7 cellular contexts compared by ENCODE assay signal in genomic region chr19:38386968-38387549, GRCh38. TPM values are rescaled to one million over a fixed set of nuclear protein-coding genes. Genes with fewer than 3 reads are reported as not detected.
DNase-seq lines count a peak whose midpoint lies in the region; ATAC-seq and TF ChIP-seq lines count a peak whose summit lies in the region.
"Had no signal": no experiment of that assay in that cellular context is flagged by ENCODE, and none has a peak within 500 bp of the region (broad histone marks: within the 10 kb centered on the region; RNA-seq: fewer than 3 reads in every experiment).

No MANE protein-coding gene starts in this region.

- H3K27ac ChIP-seq in ascending aorta = peak overlapping the region; percentile 91 to 97

- peaks cover 6 to 20% of the 10 kb centered on the region in 2 donors for H3K4me1 ChIP-seq in ascending aorta

- H3K27me3 ChIP-seq in H7 (ENCODE audit: control insufficient read depth, insufficient read depth, low read length) (peaks cover 20% of the 10 kb centered on the region), ascending aorta (no peaks in the 10 kb centered on the region)

- H3K9me3 ChIP-seq in ascending aorta = no peaks in the 10 kb centered on the region

- no peak for ATAC-seq in natural killer cell
- ATAC-seq in GM18868 (IDR thresholded peaks at IDR 0.05; ENCODE audit: unreplicated experiment) = no peak

- H3K4me3 ChIP-seq in H7 (ENCODE audit: insufficient read depth, low read depth, low read length) (peak overlapping the region; percentile 59), ascending aorta (peak overlapping the region; percentile 58 to 94)

- TF ChIP-seq CTCF in ascending aorta (IDR thresholded peaks at IDR 0.05) (no peak), natural killer cell (IDR thresholded peaks at IDR 0.05) (no peak)

- H3K36me3 Mint-ChIP-seq in natural killer cell = peaks cover 11% of the 10 kb centered on the region

- H3K4me3 Mint-ChIP-seq in natural killer cell = peak overlapping the region; percentile 94

- H3K36me3 ChIP-seq in H7 (replicated peaks; ENCODE audit: control insufficient read depth, insufficient read depth, low read length) = peaks cover 8% of the 10 kb centered on the region
- peaks cover 26 to 29% of the 10 kb centered on the region in 2 donors for H3K36me3 ChIP-seq in ascending aorta

- peaks cover 13 to 20% of the 10 kb centered on the region in 2 donors for H3K27me3 Mint-ChIP-seq in natural killer cell (ENCODE audit: low read depth in 2 of 2)

- intact Hi-C loops in ascending aorta (cut with DNase I) = loop anchor here (1.0 to 10.0 kb wide), 8 partner anchors 13 to 955 kb away; partner anchors contain the start of genes CATSPERG, EIF3K, MAP4K1 and PSMD8
- intact Hi-C loops in natural killer cell (cut with micrococcal nuclease) = no loop called here

- H3K4me1 Mint-ChIP-seq in natural killer cell = peaks cover 12 to 19% of the 10 kb centered on the region in 2 donors

- no peaks in the 10 kb centered on the region for H3K9me3 Mint-ChIP-seq in natural killer cell

- H3K27ac Mint-ChIP-seq in natural killer cell = peak overlapping the region; percentile 72 to 90

- no peak for DNase-seq in H7
- DNase-seq in ascending aorta (ENCODE audit: low spot score in 2 of 2) = no peak
- no peak for DNase-seq in natural killer cell
- DNase-seq in GM19240 (ENCODE audit: insufficient read length, low spot score) = no peak
- no peak for DNase-seq in mucosa of gallbladder (ENCODE audit: low spot score)

RNA-seq across cellular contexts. Expression of gene GGN, which starts 0.8 kb away (rescaled TPM):
- total RNA-seq in H7 (2014; rRNA removed; shearing (Covaris generic)) = 0.11 and 0.21 TPM in 2 replicates
- total RNA-seq in ascending aorta (46.9 TPM), natural killer cell (not detected), mucosa of gallbladder (1.8 TPM)
- total RNA-seq: SK-MEL-5 had no signal

RNA-seq across cellular contexts. Expression of gene SPRED3, which starts 1.4 kb away (rescaled TPM):
- total RNA-seq in H7 (2014; rRNA removed; shearing (Covaris generic)) = 1.6 and 4.2 TPM in 2 replicates
- 18.3 TPM for total RNA-seq in ascending aorta
- 1 to 10 TPM; 1.1 to 4.2 (median 1.3) TPM for total RNA-seq in natural killer cell
- total RNA-seq in mucosa of gallbladder = 3.4 TPM

RNA-seq across cellular contexts. Expression of gene PSMD8, which starts 12.7 kb away (rescaled TPM):
- total RNA-seq in H7 (2014; rRNA removed; shearing (Covaris generic)) = 229 and 270 TPM in 2 replicates
- 235 TPM for total RNA-seq in ascending aorta
- total RNA-seq in natural killer cell = 100 to 1,000 TPM; 109 to 115 (median 109) TPM
- 112 TPM for total RNA-seq in mucosa of gallbladder

RNA-seq across cellular contexts. Expression of gene FAM98C, which starts 15.8 kb away (rescaled TPM):
- 4.6 and 6.4 TPM in 2 replicates for total RNA-seq in H7 (2014; rRNA removed; shearing (Covaris generic))
- total RNA-seq in ascending aorta = 11.1 TPM
- 10 to 100 TPM; 36.9 to 42.1 (median 41.6) TPM for total RNA-seq in natural killer cell
- total RNA-seq in mucosa of gallbladder = 35.2 TPM

RNA-seq across cellular contexts. Expression of gene RASGRP4, which starts 39.0 kb away (rescaled TPM):
- 1.2 and 2.1 TPM in 2 replicates for total RNA-seq in H7 (2014; rRNA removed; shearing (Covaris generic))
- total RNA-seq in ascending aorta (0.64 TPM), natural killer cell (1 to 10 TPM; 2.3 to 9.3 (median 5.7) TPM), mucosa of gallbladder (3.5 TPM)
- total RNA-seq: SK-MEL-5 had no signal

Comparison
In these comparisons a context has a peak if more than half of its experiments do, and no peak if none do; other contexts are left out.
1. RNA of gene GGN, which starts 0.8 kb away (total RNA-seq): 46.9 TPM in ascending aorta (single experiment); 1.8 TPM in mucosa of gallbladder (single experiment), 0.11 to 0.21 TPM in H7 and not detected in natural killer cell; every median in the first group is over 10 times any median in the second.